9 cellular contexts compared by ENCODE assay signal in genomic region chr17:68238894-68239293, GRCh38. TPM values are rescaled to one million over a fixed set of nuclear protein-coding genes. Genes with fewer than 3 reads are reported as not detected.
DNase-seq lines count a peak whose midpoint lies in the region; ATAC-seq, FAIRE-seq and TF ChIP-seq lines count a peak whose summit lies in the region.
"Had no signal": no experiment of that assay in that cellular context is flagged by ENCODE, and none has a peak within 500 bp of the region (broad histone marks: within the 10 kb centered on the region; RNA-seq: fewer than 3 reads in every experiment).

No MANE protein-coding gene starts in this region.

- peaks cover 54% of the 10 kb centered on the region for H3K4me1 Mint-ChIP-seq in activated naive CD8-positive, alpha-beta T cell treated with anti-CD3 and anti-CD28 coated beads for 36 hours

- H3K27ac ChIP-seq in small intestine (ENCODE audit: low read depth in 1 of 2, low read length in 1 of 2) = peak overlapping the region; percentile 76 to 89

- H3K9me3 Mint-ChIP-seq in activated naive CD8-positive, alpha-beta T cell treated with anti-CD3 and anti-CD28 coated beads for 36 hours = peaks cover 3% of the 10 kb centered on the region

- H3K27ac Mint-ChIP-seq in activated naive CD8-positive, alpha-beta T cell treated with anti-CD3 and anti-CD28 coated beads for 36 hours = peak overlapping the region; percentile 98

- peaks cover 4% of the 10 kb centered on the region for H3K36me3 Mint-ChIP-seq in activated naive CD8-positive, alpha-beta T cell treated with anti-CD3 and anti-CD28 coated beads for 36 hours

- no peak for TF ChIP-seq CTCF in GM13977 (IDR thresholded peaks at IDR 0.05; ENCODE audit: extremely low read depth, insufficient read depth, missing control alignments)

- H3K4me1 ChIP-seq in small intestine (ENCODE audit: control insufficient read depth in 2 of 2, insufficient read depth in 1 of 2, low read depth in 1 of 2, low read length in 1 of 2) = peaks cover 0 to 2% of the 10 kb centered on the region in 2 donors

- no peak overlapping the region for H3K4me3 ChIP-seq in small intestine (ENCODE audit: low read depth in 1 of 2, low read length in 2 of 2)

- DNase-seq in GM13977 (ENCODE audit: low spot score) = peak; percentile 38
- no peak for DNase-seq in activated naive CD8-positive, alpha-beta T cell treated with anti-CD3 and anti-CD28 coated beads for 36 hours
- DNase-seq in small intestine = no peak
- no peak for DNase-seq in SK-N-DZ (ENCODE audit: low spot score)
- DNase-seq: right cardiac atrium, T1000 had no signal

- WGBS in small intestine, 3 donors = 51 to 77% (median 59%) methylated on average over 3 of the region's 3 CpGs

- no peaks in the 10 kb centered on the region for H3K27me3 Mint-ChIP-seq in activated naive CD8-positive, alpha-beta T cell treated with anti-CD3 and anti-CD28 coated beads for 36 hours

- no peaks in the 10 kb centered on the region for H3K9me3 ChIP-seq in small intestine (ENCODE audit: control insufficient read depth, low read depth)

- peak; percentile 32 for ATAC-seq in HG02870 (IDR thresholded peaks at IDR 0.05; ENCODE audit: unreplicated experiment)
- no peak for ATAC-seq in HG02852 (IDR thresholded peaks at IDR 0.05; ENCODE audit: unreplicated experiment)
- ATAC-seq in GM18909 (IDR thresholded peaks at IDR 0.05; ENCODE audit: poor library complexity, unreplicated experiment) = no peak
- ATAC-seq: right cardiac atrium had no signal

- peak overlapping the region; percentile 82 for H3K4me3 Mint-ChIP-seq in activated naive CD8-positive, alpha-beta T cell treated with anti-CD3 and anti-CD28 coated beads for 36 hours

- H3K36me3 ChIP-seq in small intestine (ENCODE audit: control insufficient read depth in 2 of 2, insufficient read depth in 2 of 2, low read length in 2 of 2) = no peaks in the 10 kb centered on the region

- in situ Hi-C loops in GM13977 (cut with MboI; ENCODE audit: low pct_unique_long_range_greater_than_20kb, low sequenced_read_pairs, unreplicated experiment) = no loop called here

- H3K27me3 ChIP-seq in small intestine (ENCODE audit: control insufficient read depth in 2 of 2, insufficient read depth in 2 of 2, low read length in 2 of 2) = no peaks in the 10 kb centered on the region

- FAIRE-seq in small intestine (lab: Jason Lieb, UNC) = no peak

RNA-seq across cellular contexts. Expression of gene AMZ2, which starts 8.9 kb away (rescaled TPM):
- 100 to 1,000 TPM; 120 to 134 TPM for total RNA-seq in activated naive CD8-positive, alpha-beta T cell treated with anti-CD3 and anti-CD28 coated beads for 36 hours
- 10 to 100 TPM; 29.1 to 38.0 (median 29.7) TPM for polyA plus RNA-seq in small intestine
- 122 and 134 TPM in 2 replicates for polyA plus RNA-seq in SK-N-DZ (2014; cell fraction: cytosol; rRNA removed)
- polyA plus RNA-seq in SK-N-DZ (2014; cell fraction: nucleus; rRNA removed) = 113 and 125 TPM in 2 replicates

RNA-seq across cellular contexts. Expression of gene SLC16A6, which starts 52.0 kb away (rescaled TPM):
- 1 to 10 TPM; 5.9 to 6.0 TPM for total RNA-seq in activated naive CD8-positive, alpha-beta T cell treated with anti-CD3 and anti-CD28 coated beads for 36 hours
- under 1 TPM in 1 of 3 donors, not detected in 2; 0.18 TPM for polyA plus RNA-seq in small intestine
- 0.23 and 0.46 TPM in 2 replicates for polyA plus RNA-seq in SK-N-DZ (2014; cell fraction: cytosol; rRNA removed)
- 0.35 and 0.38 TPM in 2 replicates for polyA plus RNA-seq in SK-N-DZ (2014; cell fraction: nucleus; rRNA removed)

RNA-seq across cellular contexts. Expression of gene ARSG, which starts 52.4 kb away (rescaled TPM):
- 1 to 10 TPM; 5.0 to 5.2 TPM for total RNA-seq in activated naive CD8-positive, alpha-beta T cell treated with anti-CD3 and anti-CD28 coated beads for 36 hours
- polyA plus RNA-seq in small intestine = 1 to 10 TPM in 1 of 3 donors, under 1 TPM in 1, not detected in 1; 0.81 to 1.6 TPM
- polyA plus RNA-seq in SK-N-DZ (2014; cell fraction: cytosol; rRNA removed) = 3.4 and 6.3 TPM in 2 replicates
- 7.8 and 9.5 TPM in 2 replicates for polyA plus RNA-seq in SK-N-DZ (2014; cell fraction: nucleus; rRNA removed)
